ENCODE assay signal across 9 cellular contexts in the genomic region with DNA sequence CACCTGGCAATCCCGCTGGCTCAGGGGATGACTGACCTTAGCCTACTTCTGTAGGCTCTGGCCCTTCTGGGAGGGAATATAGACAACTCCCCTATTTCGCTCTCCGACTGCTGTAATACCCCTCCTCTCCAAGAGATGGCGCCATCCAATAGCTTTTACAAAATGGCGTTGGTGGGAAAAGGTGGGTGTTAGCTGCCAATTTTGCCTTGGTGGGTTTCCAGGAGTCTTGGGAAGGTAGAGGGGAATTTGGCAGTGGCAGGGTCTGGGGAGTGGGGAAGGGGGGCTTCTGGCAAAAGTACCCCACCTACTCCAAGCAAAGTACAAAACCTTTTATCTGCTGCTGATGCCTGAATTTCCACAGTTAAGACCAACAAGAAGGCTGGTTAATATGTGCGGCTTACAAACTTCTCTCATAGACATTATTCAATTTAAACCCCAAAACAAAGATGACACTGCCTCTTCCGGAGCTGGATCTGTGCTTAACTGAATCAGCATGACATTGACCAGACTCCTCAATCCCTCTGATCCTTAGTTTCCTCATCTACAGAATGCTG.
DNase-seq lines count a peak whose midpoint lies in the region; ATAC-seq and TF ChIP-seq lines count a peak whose summit lies in the region.
"Had no signal": no experiment of that assay in that cellular context is flagged by ENCODE, and none has a peak within 500 bp of the region (broad histone marks: within the 10 kb centered on the region; RNA-seq: fewer than 3 reads in every experiment).

No MANE protein-coding gene starts in this region.

- H3K9me3 Mint-ChIP-seq in stimulated activated naive B cell treated with anti-CD40 and anti-IgM and Interleukin-4, amounts not matched to agents 10 μg/mL and 1 μg/mL and 100 μg/mL, for 72 hours = peaks cover 13 to 18% of the 10 kb centered on the region in 2 donors

- H3K9me3 ChIP-seq in adrenal gland (replicated peaks in 1 of 3) = no peaks in the 10 kb centered on the region

- ATAC-seq in stimulated activated naive B cell treated with anti-CD40 and anti-IgM and Interleukin-4, amounts not matched to agents 10 μg/mL and 1 μg/mL and 100 μg/mL, for 72 hours (replicated peaks) = peak; percentile 51 to 58
- ATAC-seq in GM21786 (IDR thresholded peaks at IDR 0.05; ENCODE audit: unreplicated experiment) = no peak

- intact Hi-C loops in adrenal gland (cut with DNase I) = loop anchor here (2.0 to 5.0 kb wide), 2 partner anchors 154 to 156 kb away; no protein-coding TSS in a partner anchor

- peaks cover 11 to 20% of the 10 kb centered on the region in 2 donors for H3K27me3 Mint-ChIP-seq in stimulated activated naive B cell treated with anti-CD40 and anti-IgM and Interleukin-4, amounts not matched to agents 10 μg/mL and 1 μg/mL and 100 μg/mL, for 72 hours

- H3K27ac ChIP-seq in adrenal gland = no peak overlapping the region

- no peak overlapping the region for H3K4me3 ChIP-seq in adrenal gland

- 20 to 30% (median 27%) methylated on average over 7 of the region's 7 CpGs for WGBS in adrenal gland, 4 donors

- in situ Hi-C loops in ACHN (cut with HindIII; ENCODE audit: low pct_ligation_motif_present, low pct_unique_long_range_greater_than_20kb, low sequenced_read_pairs) = no loop called here
- in situ Hi-C loops in G401 (cut with HindIII; ENCODE audit: low sequenced_read_pairs) = no loop called here

- TF ChIP-seq CTCF in adrenal gland (IDR thresholded peaks at IDR 0.05) = peak; percentile 73 to 91 (median 85)

- DNase-seq in ACHN = peak; percentile 47
- peak; percentile 79 for DNase-seq in G401 (ENCODE audit: low spot score)
- peak; percentile 2 to 15 for DNase-seq in NCI-H1930 (lab: John Stamatoyannopoulos, UW)
- DNase-seq in adrenal gland = peak in 6 of 7 donors; percentile 32 to 73 (median 53)
- peak; percentile 78 for DNase-seq in iPS-NIHi11 (ENCODE audit: low spot score)
- DNase-seq in stimulated activated naive B cell treated with anti-CD40 and anti-IgM and Interleukin-4, amounts not matched to agents 10 μg/mL and 1 μg/mL and 100 μg/mL, for 72 hours = peak; percentile 37
- DNase-seq in NCI-H2029 treated with DMSO at 0.1 percent for 48 hours (lab: John Stamatoyannopoulos, UW) = no peak
- DNase-seq: left cardiac atrium had no signal

- no peaks in the 10 kb centered on the region for H3K36me3 ChIP-seq in adrenal gland (replicated peaks in 1 of 2)

- H3K4me1 ChIP-seq in adrenal gland (replicated peaks in 1 of 2) = no peaks in the 10 kb centered on the region

- no peaks in the 10 kb centered on the region for H3K27me3 ChIP-seq in adrenal gland

- TF ChIP-seq POLR2A in adrenal gland (IDR thresholded peaks at IDR 0.05) = no peak

- H3K4me1 Mint-ChIP-seq in stimulated activated naive B cell treated with anti-CD40 and anti-IgM and Interleukin-4, amounts not matched to agents 10 μg/mL and 1 μg/mL and 100 μg/mL, for 72 hours = peaks cover 17% of the 10 kb centered on the region in 2 donors

- H3K27ac Mint-ChIP-seq in stimulated activated naive B cell treated with anti-CD40 and anti-IgM and Interleukin-4, amounts not matched to agents 10 μg/mL and 1 μg/mL and 100 μg/mL, for 72 hours = no peak overlapping the region

- no peak overlapping the region for H3K4me3 Mint-ChIP-seq in stimulated activated naive B cell treated with anti-CD40 and anti-IgM and Interleukin-4, amounts not matched to agents 10 μg/mL and 1 μg/mL and 100 μg/mL, for 72 hours

- peaks cover 12 to 18% of the 10 kb centered on the region in 2 donors for H3K36me3 Mint-ChIP-seq in stimulated activated naive B cell treated with anti-CD40 and anti-IgM and Interleukin-4, amounts not matched to agents 10 μg/mL and 1 μg/mL and 100 μg/mL, for 72 hours
